14 cellular contexts compared by ENCODE assay signal in genomic region chr19:29712744-29713516, GRCh38. TPM values are rescaled to one million over a fixed set of nuclear protein-coding genes. Genes with fewer than 3 reads are reported as not detected.
DNase-seq lines count a peak whose midpoint lies in the region; ATAC-seq and TF ChIP-seq lines count a peak whose summit lies in the region.
"Had no signal": no experiment of that assay in that cellular context is flagged by ENCODE, and none has a peak within 500 bp of the region (broad histone marks: within the 10 kb centered on the region; RNA-seq: fewer than 3 reads in every experiment).

No MANE protein-coding gene starts in this region.

- H3K4me1 ChIP-seq in subcutaneous abdominal adipose tissue (ENCODE audit: control insufficient read depth in 5 of 5, insufficient read depth in 5 of 5, low read length in 5 of 5) (peaks cover 7 to 73% (median 68%) of the 10 kb centered on the region in 5 donors), testis (peaks cover 39% of the 10 kb centered on the region)
- H3K4me1 ChIP-seq: SJCRH30 had no signal

- POLR2A ChIA-PET in activated CD4-positive, alpha-beta memory T cell treated with anti-CD3 and anti-CD28 coated beads, Interleukin-2, amount 10 ng/mL, durations not matched to agents 7 days and 5 days (lab: Charles Lee) = interaction anchor here (1.1 to 6.3 kb wide), 15 partner anchors 9 to 131 kb away, joined by 5 to 143 read pairs (median 24); partner anchors contain the start of genes PLEKHF1 and POP4

- CTCF ChIA-PET in activated naive CD4-positive, alpha-beta T cell treated with anti-CD3 and anti-CD28 coated beads, Interleukin-2, amount 10 ng/mL, durations not matched to agents 7 days and 5 days (lab: Charles Lee) = interaction anchor here (0.6 to 10.0 kb wide), 8 partner anchors 15 to 179 kb away, joined by 3 to 147 read pairs (median 6); partner anchors contain the start of genes PLEKHF1 and POP4
- CTCF ChIA-PET in activated CD4-positive, alpha-beta memory T cell treated with anti-CD3 and anti-CD28 coated beads, Interleukin-2, amount 10 ng/mL, durations not matched to agents 7 days and 5 days (lab: Charles Lee) = interaction anchor here (1.7 to 7.7 kb wide), 7 partner anchors 21 to 145 kb away, joined by 8 to 178 read pairs (median 64); partner anchors contain the start of genes PLEKHF1 and POP4

- H3K9ac ChIP-seq in subcutaneous abdominal adipose tissue (ENCODE audit: low read length in 5 of 5) = peak overlapping the region in 4 of 5 donors; percentile 10 to 78 (median 56)

- DNase-seq in activated naive CD4-positive, alpha-beta T cell treated with anti-CD3 and anti-CD28 coated beads, Interleukin-2, amount 10 ng/mL, durations not matched to agents 7 days and 5 days = peak; percentile 34
- no peak for DNase-seq in activated naive CD4-positive, alpha-beta T cell (lab: John Stamatoyannopoulos, UW)
- no peak for DNase-seq in activated CD4-positive, alpha-beta memory T cell treated with anti-CD3 and anti-CD28 coated beads, Interleukin-2, amount 10 ng/mL, durations not matched to agents 7 days and 5 days
- DNase-seq in memory B cell (ENCODE audit: low spot score in 2 of 2) (no peak), testis (no peak)
- DNase-seq: cerebellar nuclear complex; NCI-H1092 treated with DMSO at 0.1 percent for 48 hours; NCI-H774; occipital lobe; SJCRH30; stimulated activated CD4-positive, alpha-beta T cell treated with anti-CD3 and anti-CD28 coated beads, Interleukin-1b, Interleukin-23, amount 100 ng/mL, for 48 hours had no signal

- H3K9me3 ChIP-seq in subcutaneous abdominal adipose tissue (ENCODE audit: control insufficient read depth in 5 of 5, low read length in 5 of 5) (no peaks in the 10 kb centered on the region), testis (no peaks in the 10 kb centered on the region)
- H3K9me3 ChIP-seq: SJCRH30 had no signal

- H3K27me3 ChIP-seq in subcutaneous abdominal adipose tissue (ENCODE audit: control insufficient read depth in 5 of 5, insufficient read depth in 4 of 5, low read length in 5 of 5) (no peaks in the 10 kb centered on the region), testis (no peaks in the 10 kb centered on the region)
- H3K27me3 ChIP-seq: SJCRH30 had no signal

- ATAC-seq in memory B cell (ENCODE audit: low read depth) = no peak
- ATAC-seq in GM21381 (IDR thresholded peaks at IDR 0.05; ENCODE audit: unreplicated experiment) = no peak
- no peak for ATAC-seq in esophagus mucosa

- H3K27ac ChIP-seq in subcutaneous abdominal adipose tissue (ENCODE audit: low read depth, low read length) = peak overlapping the region; percentile 89
- H3K27ac ChIP-seq in testis = no peak overlapping the region
- H3K27ac ChIP-seq: SJCRH30 had no signal

- peak overlapping the region; percentile 97 for H3K27ac Mint-ChIP-seq in activated naive CD4-positive, alpha-beta T cell treated with anti-CD3 and anti-CD28 coated beads, Interleukin-2, amount 10 ng/mL, durations not matched to agents 7 days and 5 days
- H3K27ac Mint-ChIP-seq in activated CD4-positive, alpha-beta memory T cell treated with anti-CD3 and anti-CD28 coated beads, Interleukin-2, amount 10 ng/mL, durations not matched to agents 7 days and 5 days = peak overlapping the region; percentile 90
- peak overlapping the region; percentile 95 for H3K27ac Mint-ChIP-seq in memory B cell

- peaks cover 36% of the 10 kb centered on the region for H3K36me3 Mint-ChIP-seq in activated naive CD4-positive, alpha-beta T cell treated with anti-CD3 and anti-CD28 coated beads, Interleukin-2, amount 10 ng/mL, durations not matched to agents 7 days and 5 days
- peaks cover 41% of the 10 kb centered on the region for H3K36me3 Mint-ChIP-seq in activated CD4-positive, alpha-beta memory T cell treated with anti-CD3 and anti-CD28 coated beads, Interleukin-2, amount 10 ng/mL, durations not matched to agents 7 days and 5 days (ENCODE audit: low read depth)
- no peaks in the 10 kb centered on the region for H3K36me3 Mint-ChIP-seq in memory B cell

- peaks cover 0 to 11% (median 0%) of the 10 kb centered on the region in 5 donors for H3K36me3 ChIP-seq in subcutaneous abdominal adipose tissue (ENCODE audit: control insufficient read depth in 5 of 5, insufficient read depth in 5 of 5, low read length in 5 of 5)
- no peaks in the 10 kb centered on the region for H3K36me3 ChIP-seq in testis (ENCODE audit: low read depth, missing control alignments)
- H3K36me3 ChIP-seq: SJCRH30 had no signal

- 59 to 68% methylated on average over 9 of the region's 9 CpGs for WGBS in testis, 2 donors

- H3K9me3 Mint-ChIP-seq in activated naive CD4-positive, alpha-beta T cell treated with anti-CD3 and anti-CD28 coated beads, Interleukin-2, amount 10 ng/mL, durations not matched to agents 7 days and 5 days = no peaks in the 10 kb centered on the region
- H3K9me3 Mint-ChIP-seq in activated CD4-positive, alpha-beta memory T cell treated with anti-CD3 and anti-CD28 coated beads, Interleukin-2, amount 10 ng/mL, durations not matched to agents 7 days and 5 days = no peaks in the 10 kb centered on the region
- no peaks in the 10 kb centered on the region for H3K9me3 Mint-ChIP-seq in memory B cell

- TF ChIP-seq CTCF in testis (IDR thresholded peaks at IDR 0.05) = no peak

- peak overlapping the region; percentile 77 for H3K4me3 Mint-ChIP-seq in activated naive CD4-positive, alpha-beta T cell treated with anti-CD3 and anti-CD28 coated beads, Interleukin-2, amount 10 ng/mL, durations not matched to agents 7 days and 5 days
- H3K4me3 Mint-ChIP-seq in activated CD4-positive, alpha-beta memory T cell treated with anti-CD3 and anti-CD28 coated beads, Interleukin-2, amount 10 ng/mL, durations not matched to agents 7 days and 5 days = peak overlapping the region; percentile 84
- peak overlapping the region; percentile 6 for H3K4me3 Mint-ChIP-seq in memory B cell

- peaks cover 4% of the 10 kb centered on the region for H3K27me3 Mint-ChIP-seq in activated naive CD4-positive, alpha-beta T cell treated with anti-CD3 and anti-CD28 coated beads, Interleukin-2, amount 10 ng/mL, durations not matched to agents 7 days and 5 days
- no peaks in the 10 kb centered on the region for H3K27me3 Mint-ChIP-seq in activated CD4-positive, alpha-beta memory T cell treated with anti-CD3 and anti-CD28 coated beads, Interleukin-2, amount 10 ng/mL, durations not matched to agents 7 days and 5 days
- H3K27me3 Mint-ChIP-seq in memory B cell = no peaks in the 10 kb centered on the region

- TF ChIP-seq POLR2A in testis (IDR thresholded peaks at IDR 0.05) = no peak

- intact Hi-C loops in testis (cut with DNase I; ENCODE audit: low total_unique reads) = loop anchor here (5.0 kb wide), 1 partner anchor 101 kb away; no protein-coding TSS in a partner anchor

- H3K4me1 Mint-ChIP-seq in activated naive CD4-positive, alpha-beta T cell treated with anti-CD3 and anti-CD28 coated beads, Interleukin-2, amount 10 ng/mL, durations not matched to agents 7 days and 5 days = peaks cover 72% of the 10 kb centered on the region
- peaks cover 64% of the 10 kb centered on the region for H3K4me1 Mint-ChIP-seq in activated CD4-positive, alpha-beta memory T cell treated with anti-CD3 and anti-CD28 coated beads, Interleukin-2, amount 10 ng/mL, durations not matched to agents 7 days and 5 days
- peaks cover 35% of the 10 kb centered on the region for H3K4me1 Mint-ChIP-seq in memory B cell

- H3K4me3 ChIP-seq in subcutaneous abdominal adipose tissue (ENCODE audit: low read depth in 1 of 5, low read length in 5 of 5) (peak overlapping the region in 2 of 5 donors; percentile 16 to 37), testis (no peak overlapping the region)
- H3K4me3 ChIP-seq: SJCRH30 had no signal

RNA-seq across cellular contexts. Expression of gene C19orf12, which starts 2.1 kb away (rescaled TPM):
- 10 to 100 TPM; 39.2 to 40.7 TPM for total RNA-seq in activated CD4-positive, alpha-beta memory T cell treated with anti-CD3 and anti-CD28 coated beads, Interleukin-2, amount 10 ng/mL, durations not matched to agents 7 days and 5 days
- total RNA-seq in testis (10 to 100 TPM; 28.8 to 40.5 TPM), esophagus mucosa (8.1 TPM)
- polyA plus RNA-seq in testis (ENCODE audit: insufficient read depth, low read depth, low replicate concordance) = 20.8 TPM

RNA-seq across cellular contexts. Expression of gene PLEKHF1, which starts 47.7 kb away (rescaled TPM):
- 10 to 100 TPM; 53.1 to 53.9 TPM for total RNA-seq in activated CD4-positive, alpha-beta memory T cell treated with anti-CD3 and anti-CD28 coated beads, Interleukin-2, amount 10 ng/mL, durations not matched to agents 7 days and 5 days
- total RNA-seq in testis (10 to 100 TPM; 13.5 to 26.2 TPM), esophagus mucosa (4.4 TPM)
- 6.3 TPM for polyA plus RNA-seq in testis (ENCODE audit: insufficient read depth, low read depth, low replicate concordance)

Comparison
In these comparisons a context has a peak if more than half of its experiments do, and no peak if none do; other contexts are left out.
1. H3K4me3 Mint-ChIP-seq: peak in every context shown above with its lines; median percentile 84 in activated CD4-positive, alpha-beta memory T cell treated with anti-CD3 and anti-CD28 coated beads, Interleukin-2, amount 10 ng/mL, durations not matched to agents 7 days and 5 days; 77 in activated naive CD4-positive, alpha-beta T cell treated with anti-CD3 and anti-CD28 coated beads, Interleukin-2, amount 10 ng/mL, durations not matched to agents 7 days and 5 days; 6 in memory B cell.